In the genomic region with DNA sequence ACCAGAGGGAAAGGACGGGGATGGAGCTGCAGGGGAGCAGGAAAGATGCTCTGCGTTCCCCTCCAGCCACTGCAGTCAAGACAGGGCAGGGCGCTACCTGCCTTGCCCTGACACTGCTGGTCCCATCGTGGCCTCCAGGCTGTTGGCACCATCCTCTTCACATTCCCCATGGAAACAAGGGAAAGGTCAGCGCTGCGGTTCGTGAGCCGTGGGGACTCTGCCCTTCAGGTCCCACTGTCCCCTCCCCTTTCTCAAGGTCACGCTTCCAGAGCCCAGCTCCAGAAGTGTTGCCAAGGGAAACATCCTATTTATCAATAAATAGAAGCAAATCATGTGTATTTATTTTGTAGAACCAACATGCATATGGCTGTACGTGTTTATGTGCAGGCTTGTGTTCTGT, we compare ENCODE assay signal across 7 cellular contexts. TPM values are rescaled to one million over a fixed set of nuclear protein-coding genes. Genes with fewer than 3 reads are reported as not detected.
"Had no signal": no experiment of that assay in that cellular context is flagged by ENCODE, and none has a peak within 500 bp of the region (broad histone marks: within the 10 kb centered on the region; RNA-seq: fewer than 3 reads in every experiment).

No MANE protein-coding gene starts in this region.

- H3K4me3 ChIP-seq: GM23338 had no signal

- H3K27ac ChIP-seq: HL-60 had no signal

- ATAC-seq: GM23338, HepG2 had no signal

- DNase-seq: H9, HCEC 1CT, HFFc6 had no signal

RNA-seq across cellular contexts. Expression of gene PGBD5, which starts 56.0 kb away (rescaled TPM):
- polyA plus RNA-seq: IgD-negative memory B cell had no signal
